ENCODE assay signal across 2 cellular contexts in the genomic region with DNA sequence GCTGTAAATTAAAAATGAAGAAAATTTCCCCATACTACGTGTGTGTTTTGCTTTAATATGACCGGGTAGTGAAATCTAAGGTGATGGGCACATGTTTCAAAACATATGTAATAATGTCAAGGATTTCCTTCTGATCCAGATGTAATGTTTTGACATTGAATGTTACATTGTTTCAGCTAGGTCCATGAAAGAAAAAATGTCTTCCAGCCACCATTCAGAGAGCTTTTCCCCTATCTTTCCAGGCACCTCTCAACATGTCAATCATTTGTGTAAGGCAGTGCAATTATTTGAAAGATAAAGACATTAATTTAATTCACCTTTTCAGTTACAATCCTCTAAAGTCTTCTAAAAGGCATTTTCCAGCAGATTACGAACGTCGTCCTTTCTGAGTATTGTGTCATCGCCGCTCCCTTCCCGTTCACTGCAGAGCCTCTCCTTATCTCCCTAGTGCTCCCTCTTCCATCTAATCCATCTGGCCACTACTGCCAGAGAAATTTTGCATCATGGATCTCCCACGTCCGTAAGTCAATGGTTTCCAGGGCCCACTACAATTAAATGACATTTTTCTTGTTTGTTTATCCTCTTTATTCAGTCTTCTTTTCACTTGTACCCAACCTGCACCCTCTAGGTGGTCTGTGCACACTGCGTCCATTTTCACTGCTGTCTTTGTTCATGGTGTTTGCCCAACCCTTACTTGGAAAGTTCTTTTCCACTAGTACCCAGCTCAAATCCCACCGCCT.
TF ChIP-seq lines count a peak whose summit lies in the region.

No MANE protein-coding gene starts in this region.

TF ChIP-seq in liver, 16 proteins besides CTCF, POLR2A, EP300 and RAD21:
- TF ChIP-seq, protein P1, sequence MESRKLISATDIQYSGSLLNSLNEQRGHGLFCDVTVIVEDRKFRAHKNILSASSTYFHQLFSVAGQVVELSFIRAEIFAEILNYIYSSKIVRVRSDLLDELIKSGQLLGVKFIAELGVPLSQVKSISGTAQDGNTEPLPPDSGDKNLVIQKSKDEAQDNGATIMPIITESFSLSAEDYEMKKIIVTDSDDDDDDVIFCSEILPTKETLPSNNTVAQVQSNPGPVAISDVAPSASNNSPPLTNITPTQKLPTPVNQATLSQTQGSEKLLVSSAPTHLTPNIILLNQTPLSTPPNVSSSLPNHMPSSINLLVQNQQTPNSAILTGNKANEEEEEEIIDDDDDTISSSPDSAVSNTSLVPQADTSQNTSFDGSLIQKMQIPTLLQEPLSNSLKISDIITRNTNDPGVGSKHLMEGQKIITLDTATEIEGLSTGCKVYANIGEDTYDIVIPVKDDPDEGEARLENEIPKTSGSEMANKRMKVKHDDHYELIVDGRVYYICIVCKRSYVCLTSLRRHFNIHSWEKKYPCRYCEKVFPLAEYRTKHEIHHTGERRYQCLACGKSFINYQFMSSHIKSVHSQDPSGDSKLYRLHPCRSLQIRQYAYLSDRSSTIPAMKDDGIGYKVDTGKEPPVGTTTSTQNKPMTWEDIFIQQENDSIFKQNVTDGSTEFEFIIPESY (IDR thresholded peaks at IDR 0.05): no peak
- peak; percentile 2 for TF ChIP-seq YY1 (IDR thresholded peaks at IDR 0.05)

TF ChIP-seq in HepG2, 621 proteins besides CTCF, POLR2A, EP300 and RAD21:
- TF ChIP-seq, protein P2, sequence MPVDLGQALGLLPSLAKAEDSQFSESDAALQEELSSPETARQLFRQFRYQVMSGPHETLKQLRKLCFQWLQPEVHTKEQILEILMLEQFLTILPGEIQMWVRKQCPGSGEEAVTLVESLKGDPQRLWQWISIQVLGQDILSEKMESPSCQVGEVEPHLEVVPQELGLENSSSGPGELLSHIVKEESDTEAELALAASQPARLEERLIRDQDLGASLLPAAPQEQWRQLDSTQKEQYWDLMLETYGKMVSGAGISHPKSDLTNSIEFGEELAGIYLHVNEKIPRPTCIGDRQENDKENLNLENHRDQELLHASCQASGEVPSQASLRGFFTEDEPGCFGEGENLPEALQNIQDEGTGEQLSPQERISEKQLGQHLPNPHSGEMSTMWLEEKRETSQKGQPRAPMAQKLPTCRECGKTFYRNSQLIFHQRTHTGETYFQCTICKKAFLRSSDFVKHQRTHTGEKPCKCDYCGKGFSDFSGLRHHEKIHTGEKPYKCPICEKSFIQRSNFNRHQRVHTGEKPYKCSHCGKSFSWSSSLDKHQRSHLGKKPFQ (CRISPR knock-in tag; IDR thresholded peaks at IDR 0.05; ENCODE audit: insufficient replicate concordance): no peak
- TF ChIP-seq TBX2 (CRISPR knock-in tag; IDR thresholded peaks at IDR 0.05; ENCODE audit: borderline replicate concordance) (no peak), ZNF891 (CRISPR knock-in tag; IDR thresholded peaks at IDR 0.05) (no peak), ATF1 (CRISPR knock-in tag; IDR thresholded peaks at IDR 0.05) (no peak), ZFP1 (CRISPR knock-in tag; IDR thresholded peaks at IDR 0.05) (no peak), RELA (CRISPR knock-in tag; IDR thresholded peaks at IDR 0.05) (no peak), YEATS4 (CRISPR knock-in tag; IDR thresholded peaks at IDR 0.05; ENCODE audit: borderline replicate concordance) (no peak), KDM5B (CRISPR knock-in tag; IDR thresholded peaks at IDR 0.05; ENCODE audit: borderline replicate concordance) (no peak), FIP1L1 (IDR thresholded peaks at IDR 0.05; ENCODE audit: borderline replicate concordance, insufficient read depth, low read depth, low read length) (no peak), PHF5A (CRISPR knock-in tag; IDR thresholded peaks at IDR 0.05; ENCODE audit: low read depth, unreplicated experiment) (no peak), ZNF598 (CRISPR knock-in tag; IDR thresholded peaks at IDR 0.05; ENCODE audit: borderline replicate concordance) (no peak), REL (CRISPR knock-in tag; conservative IDR thresholded peaks at IDR 0.05) (no peak), ZNF484 (CRISPR knock-in tag; IDR thresholded peaks at IDR 0.05; ENCODE audit: borderline replicate concordance, low read depth) (no peak), ATF7 (IDR thresholded peaks at IDR 0.05) (no peak), ATF7 (CRISPR knock-in tag; IDR thresholded peaks at IDR 0.05) (no peak)
- TF ChIP-seq, protein P3, sequence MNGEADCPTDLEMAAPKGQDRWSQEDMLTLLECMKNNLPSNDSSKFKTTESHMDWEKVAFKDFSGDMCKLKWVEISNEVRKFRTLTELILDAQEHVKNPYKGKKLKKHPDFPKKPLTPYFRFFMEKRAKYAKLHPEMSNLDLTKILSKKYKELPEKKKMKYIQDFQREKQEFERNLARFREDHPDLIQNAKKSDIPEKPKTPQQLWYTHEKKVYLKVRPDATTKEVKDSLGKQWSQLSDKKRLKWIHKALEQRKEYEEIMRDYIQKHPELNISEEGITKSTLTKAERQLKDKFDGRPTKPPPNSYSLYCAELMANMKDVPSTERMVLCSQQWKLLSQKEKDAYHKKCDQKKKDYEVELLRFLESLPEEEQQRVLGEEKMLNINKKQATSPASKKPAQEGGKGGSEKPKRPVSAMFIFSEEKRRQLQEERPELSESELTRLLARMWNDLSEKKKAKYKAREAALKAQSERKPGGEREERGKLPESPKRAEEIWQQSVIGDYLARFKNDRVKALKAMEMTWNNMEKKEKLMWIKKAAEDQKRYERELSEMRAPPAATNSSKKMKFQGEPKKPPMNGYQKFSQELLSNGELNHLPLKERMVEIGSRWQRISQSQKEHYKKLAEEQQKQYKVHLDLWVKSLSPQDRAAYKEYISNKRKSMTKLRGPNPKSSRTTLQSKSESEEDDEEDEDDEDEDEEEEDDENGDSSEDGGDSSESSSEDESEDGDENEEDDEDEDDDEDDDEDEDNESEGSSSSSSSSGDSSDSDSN (CRISPR knock-in tag; IDR thresholded peaks at IDR 0.05): no peak
- TF ChIP-seq, protein P4, sequence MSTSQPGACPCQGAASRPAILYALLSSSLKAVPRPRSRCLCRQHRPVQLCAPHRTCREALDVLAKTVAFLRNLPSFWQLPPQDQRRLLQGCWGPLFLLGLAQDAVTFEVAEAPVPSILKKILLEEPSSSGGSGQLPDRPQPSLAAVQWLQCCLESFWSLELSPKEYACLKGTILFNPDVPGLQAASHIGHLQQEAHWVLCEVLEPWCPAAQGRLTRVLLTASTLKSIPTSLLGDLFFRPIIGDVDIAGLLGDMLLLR (CRISPR knock-in tag; IDR thresholded peaks at IDR 0.05): no peak
- TF ChIP-seq, protein P5, sequence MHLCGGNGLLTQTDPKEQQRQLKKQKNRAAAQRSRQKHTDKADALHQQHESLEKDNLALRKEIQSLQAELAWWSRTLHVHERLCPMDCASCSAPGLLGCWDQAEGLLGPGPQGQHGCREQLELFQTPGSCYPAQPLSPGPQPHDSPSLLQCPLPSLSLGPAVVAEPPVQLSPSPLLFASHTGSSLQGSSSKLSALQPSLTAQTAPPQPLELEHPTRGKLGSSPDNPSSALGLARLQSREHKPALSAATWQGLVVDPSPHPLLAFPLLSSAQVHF (CRISPR knock-in tag; IDR thresholded peaks at IDR 0.05): no peak
- TF ChIP-seq, protein P6, sequence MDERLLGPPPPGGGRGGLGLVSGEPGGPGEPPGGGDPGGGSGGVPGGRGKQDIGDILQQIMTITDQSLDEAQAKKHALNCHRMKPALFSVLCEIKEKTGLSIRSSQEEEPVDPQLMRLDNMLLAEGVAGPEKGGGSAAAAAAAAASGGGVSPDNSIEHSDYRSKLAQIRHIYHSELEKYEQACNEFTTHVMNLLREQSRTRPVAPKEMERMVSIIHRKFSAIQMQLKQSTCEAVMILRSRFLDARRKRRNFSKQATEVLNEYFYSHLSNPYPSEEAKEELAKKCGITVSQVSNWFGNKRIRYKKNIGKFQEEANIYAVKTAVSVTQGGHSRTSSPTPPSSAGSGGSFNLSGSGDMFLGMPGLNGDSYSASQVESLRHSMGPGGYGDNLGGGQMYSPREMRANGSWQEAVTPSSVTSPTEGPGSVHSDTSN (CRISPR knock-in tag; IDR thresholded peaks at IDR 0.05): no peak
- TF ChIP-seq, protein P7, sequence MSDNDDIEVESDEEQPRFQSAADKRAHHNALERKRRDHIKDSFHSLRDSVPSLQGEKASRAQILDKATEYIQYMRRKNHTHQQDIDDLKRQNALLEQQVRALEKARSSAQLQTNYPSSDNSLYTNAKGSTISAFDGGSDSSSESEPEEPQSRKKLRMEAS (IDR thresholded peaks at IDR 0.05): no peak
TF ChIP-seq in HepG2: peak in this region for 0.
